Comparison of ENCODE assay signal across 33 cellular contexts in the genomic region with DNA sequence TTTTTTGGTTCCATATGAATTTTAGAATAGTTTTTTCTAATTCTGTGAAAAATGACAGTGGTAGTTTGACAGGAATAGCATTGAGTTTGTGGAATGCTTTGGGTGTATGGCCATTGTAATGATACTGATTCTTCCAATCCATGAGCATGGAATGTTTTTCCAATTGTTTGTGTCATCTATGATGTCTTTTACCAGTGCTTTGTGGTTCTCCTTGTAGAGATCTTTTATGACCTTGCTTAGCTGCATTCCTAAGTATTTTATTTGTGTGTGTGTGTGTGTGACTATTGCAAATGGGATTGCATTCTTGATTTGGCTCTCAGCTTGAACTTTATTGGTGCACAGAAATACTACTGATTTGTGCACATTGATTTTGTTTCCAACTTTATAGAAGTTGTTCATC. TPM values are rescaled to one million over a fixed set of nuclear protein-coding genes. Genes with fewer than 3 reads are reported as not detected.
"Had no signal": no experiment of that assay in that cellular context is flagged by ENCODE, and none has a peak within 500 bp of the region (broad histone marks: within the 10 kb centered on the region; RNA-seq: fewer than 3 reads in every experiment).

No MANE protein-coding gene starts in this region.

- H3K9me3 Mint-ChIP-seq: activated naive CD4-positive, alpha-beta T cell treated with anti-CD3 and anti-CD28 coated beads for 36 hours; activated naive CD8-positive, alpha-beta T cell treated with anti-CD3 and anti-CD28 coated beads for 36 hours; nephron; stimulated activated effector memory CD8-positive, alpha-beta T cell treated with anti-CD3 and anti-CD28 coated beads, Interleukin-12 subunit alpha, Interleukin-12 subunit beta, amount 100 ng/mL, for 72 hours; stimulated activated naive CD8-positive, alpha-beta T cell treated with anti-CD3 and anti-CD28 coated beads, Interleukin-15, amount 100 ng/mL, for 72 hours; T-helper 2 cell treated with Interferon-gamma antibody and Interleukin-4, amounts not matched to agents 5 μg/mL and 100 μg/mL, for 36 hours had no signal

- H3K4me1 Mint-ChIP-seq: activated naive CD8-positive, alpha-beta T cell treated with anti-CD3 and anti-CD28 coated beads for 36 hours; brain; nephron; stimulated activated effector memory CD8-positive, alpha-beta T cell treated with anti-CD3 and anti-CD28 coated beads, Interleukin-12 subunit alpha, Interleukin-12 subunit beta, amount 100 ng/mL, for 72 hours had no signal

- H3K4me1 ChIP-seq: ascending aorta, colonic mucosa, thyroid gland had no signal

- DNase-seq: activated CD4-positive, alpha-beta T cell treated with anti-CD3 and anti-CD28 coated beads for 4 hours; activated CD4-positive, alpha-beta T cell treated with anti-CD3 and anti-CD28 coated beads, Interleukin-2, amount 50 U/mL, for 48 hours; activated CD4-positive, CD25-positive, alpha-beta regulatory T cell; activated CD8-positive, alpha-beta memory T cell treated with anti-CD3 and anti-CD28 coated beads for 24 hours; activated effector memory CD4-positive, alpha-beta T cell treated with Interleukin-2 at 50 U/mL for 16 hours; activated naive CD4-positive, alpha-beta T cell treated with anti-CD3 and anti-CD28 coated beads for 36 hours; activated naive CD8-positive, alpha-beta T cell treated with anti-CD3 and anti-CD28 coated beads for 36 hours; cerebellar nuclear complex; colonic mucosa; effector CD8-positive, alpha-beta T cell; erythroblast; foreskin melanocyte; heart right ventricle; mesendoderm; posterior cingulate gyrus; right lobe of liver; stimulated activated CD4-positive, alpha-beta T cell treated with anti-CD3 and anti-CD28 coated beads, Interleukin-4, amount 100 ng/mL, for 24 hours; stimulated activated naive CD8-positive, alpha-beta T cell treated with anti-CD3 and anti-CD28 coated beads, Interleukin-15, amount 100 ng/mL, for 72 hours; T-helper 1 cell; thyroid gland; upper lobe of right lung had no signal

- H3K4me3 Mint-ChIP-seq: activated naive CD4-positive, alpha-beta T cell treated with anti-CD3 and anti-CD28 coated beads for 36 hours; activated naive CD8-positive, alpha-beta T cell treated with anti-CD3 and anti-CD28 coated beads for 36 hours; brain; nephron; stimulated activated effector memory CD8-positive, alpha-beta T cell treated with anti-CD3 and anti-CD28 coated beads, Interleukin-12 subunit alpha, Interleukin-12 subunit beta, amount 100 ng/mL, for 72 hours; stimulated activated naive CD8-positive, alpha-beta T cell treated with anti-CD3 and anti-CD28 coated beads, Interleukin-15, amount 100 ng/mL, for 72 hours; T-helper 2 cell treated with Interferon-gamma antibody and Interleukin-4, amounts not matched to agents 5 μg/mL and 100 μg/mL, for 36 hours had no signal

- H3K4me3 ChIP-seq: ascending aorta, cardiac muscle cell, colonic mucosa, heart right ventricle, lung, right lobe of liver, skin epidermis, thyroid gland, upper lobe of right lung had no signal

- H3K36me3 Mint-ChIP-seq: activated naive CD8-positive, alpha-beta T cell treated with anti-CD3 and anti-CD28 coated beads for 36 hours; brain; stimulated activated effector memory CD8-positive, alpha-beta T cell treated with anti-CD3 and anti-CD28 coated beads, Interleukin-12 subunit alpha, Interleukin-12 subunit beta, amount 100 ng/mL, for 72 hours had no signal

- H3K27ac ChIP-seq: ascending aorta, cardiac muscle cell, colonic mucosa, heart right ventricle, right lobe of liver, skin epidermis, thyroid gland, upper lobe of right lung had no signal

- H3K36me3 ChIP-seq: ascending aorta, cardiac muscle cell, colonic mucosa, heart right ventricle, right lobe of liver, thyroid gland, upper lobe of right lung had no signal

- H3K9me3 ChIP-seq: ascending aorta, colonic mucosa, heart right ventricle, right lobe of liver, thyroid gland, upper lobe of right lung had no signal

- H3K27me3 ChIP-seq: ascending aorta, colonic mucosa, right lobe of liver, thyroid gland, upper lobe of right lung had no signal

- H3K27ac Mint-ChIP-seq: activated naive CD4-positive, alpha-beta T cell treated with anti-CD3 and anti-CD28 coated beads for 36 hours; activated naive CD8-positive, alpha-beta T cell treated with anti-CD3 and anti-CD28 coated beads for 36 hours; brain; nephron; stimulated activated effector memory CD8-positive, alpha-beta T cell treated with anti-CD3 and anti-CD28 coated beads, Interleukin-12 subunit alpha, Interleukin-12 subunit beta, amount 100 ng/mL, for 72 hours; stimulated activated naive CD8-positive, alpha-beta T cell treated with anti-CD3 and anti-CD28 coated beads, Interleukin-15, amount 100 ng/mL, for 72 hours; T-helper 2 cell treated with Interferon-gamma antibody and Interleukin-4, amounts not matched to agents 5 μg/mL and 100 μg/mL, for 36 hours had no signal

RNA-seq across cellular contexts. Expression of a gene that starts 3.0 kb away (rescaled TPM):
- total RNA-seq: fibroblast of lung, myocyte had no signal
- polyA plus RNA-seq: cardiac muscle cell, fibroblast of lung had no signal

RNA-seq across cellular contexts. Expression of a gene that starts 49.7 kb away (rescaled TPM):
- total RNA-seq: cardiac muscle cell, dermis microvascular lymphatic vessel endothelial cell, fibroblast of lung, kidney epithelial cell, myocyte had no signal
- polyA plus RNA-seq: cardiac muscle cell, fibroblast of lung had no signal
